Comparison of ENCODE assay signal across 8 cellular contexts in genomic region chr9:5630038-5630507, GRCh38. TPM values are rescaled to one million over a fixed set of nuclear protein-coding genes. Genes with fewer than 3 reads are reported as not detected.
DNase-seq lines count a peak whose midpoint lies in the region; ATAC-seq lines count a peak whose summit lies in the region.

No MANE protein-coding gene starts in this region.

- peaks cover 9% of the 10 kb centered on the region for H4K20me1 ChIP-seq in Karpas-422 (ENCODE audit: insufficient read depth, low read depth, low read length)

- H2AFZ ChIP-seq in Karpas-422 (ENCODE audit: low read length): no peak overlapping the region

- peaks cover 66% of the 10 kb centered on the region for H3K4me1 ChIP-seq in Karpas-422 (ENCODE audit: low read length)
- H3K4me1 ChIP-seq in rectal smooth muscle tissue (ENCODE audit: control insufficient read depth, insufficient read depth, low read length): peaks cover 7% of the 10 kb centered on the region

- DNase-seq in Daoy (ENCODE audit: low read depth) (peak; percentile 46), Karpas-422 (peak; percentile 67), germinal center (ENCODE audit: low spot score) (peak; percentile 14)
- no peak for DNase-seq in activated CD8-positive, alpha-beta T cell treated with anti-CD3 and anti-CD28 coated beads, Interleukin-2, amount 10 ng/mL, durations not matched to agents 7 days and 5 days

- H3K27ac Mint-ChIP-seq in activated CD8-positive, alpha-beta T cell treated with anti-CD3 and anti-CD28 coated beads, Interleukin-2, amount 10 ng/mL, durations not matched to agents 7 days and 5 days: peak overlapping the region; percentile 96

- no peaks in the 10 kb centered on the region for H3K27me3 Mint-ChIP-seq in activated CD8-positive, alpha-beta T cell treated with anti-CD3 and anti-CD28 coated beads, Interleukin-2, amount 10 ng/mL, durations not matched to agents 7 days and 5 days (ENCODE audit: low read depth)

- H3K36me3 ChIP-seq in Karpas-422 (ENCODE audit: insufficient read depth, low read length): peaks cover 21% of the 10 kb centered on the region
- no peaks in the 10 kb centered on the region for H3K36me3 ChIP-seq in rectal smooth muscle tissue (ENCODE audit: control insufficient read depth, insufficient read depth, low read length)

- H3K79me2 ChIP-seq in Karpas-422 (ENCODE audit: low read length): peaks cover 94% of the 10 kb centered on the region

- POLR2A ChIA-PET in activated CD8-positive, alpha-beta T cell treated with anti-CD3 and anti-CD28 coated beads, Interleukin-2, amount 10 ng/mL, durations not matched to agents 7 days and 5 days (lab: Charles Lee): no interaction called here

- H3K27ac ChIP-seq in Karpas-422 (ENCODE audit: low read length): peak overlapping the region; percentile 99
- peak overlapping the region; percentile 97 for H3K27ac ChIP-seq in rectal smooth muscle tissue (ENCODE audit: low read depth, low read length)

- CTCF ChIA-PET in activated CD8-positive, alpha-beta T cell treated with anti-CD3 and anti-CD28 coated beads, Interleukin-2, amount 10 ng/mL, durations not matched to agents 7 days and 5 days (lab: Charles Lee): no interaction called here

- H3K9me2 ChIP-seq in Karpas-422 (replicated peaks; ENCODE audit: insufficient read depth, low read length): no peaks in the 10 kb centered on the region

- H3K9me3 ChIP-seq in Karpas-422 (ENCODE audit: low read length): peaks cover 12% of the 10 kb centered on the region

- peak overlapping the region; percentile 99 for H3K9ac ChIP-seq in Karpas-422 (ENCODE audit: low read length)
- H3K9ac ChIP-seq in rectal smooth muscle tissue (ENCODE audit: low read length): peak overlapping the region; percentile 2

- no peaks in the 10 kb centered on the region for H3K9me3 Mint-ChIP-seq in activated CD8-positive, alpha-beta T cell treated with anti-CD3 and anti-CD28 coated beads, Interleukin-2, amount 10 ng/mL, durations not matched to agents 7 days and 5 days (ENCODE audit: insufficient read depth)

- peaks cover 42% of the 10 kb centered on the region for H3K4me1 Mint-ChIP-seq in activated CD8-positive, alpha-beta T cell treated with anti-CD3 and anti-CD28 coated beads, Interleukin-2, amount 10 ng/mL, durations not matched to agents 7 days and 5 days (ENCODE audit: low read depth)

- peaks cover 20% of the 10 kb centered on the region for H3K36me3 Mint-ChIP-seq in activated CD8-positive, alpha-beta T cell treated with anti-CD3 and anti-CD28 coated beads, Interleukin-2, amount 10 ng/mL, durations not matched to agents 7 days and 5 days (ENCODE audit: low read depth)

- ATAC-seq in activated CD8-positive, alpha-beta T cell treated with anti-CD3 and anti-CD28 coated beads, Interleukin-2, amount 10 ng/mL, durations not matched to agents 7 days and 5 days: no peak
- ATAC-seq in GM21526 (IDR thresholded peaks at IDR 0.05; ENCODE audit: low FRiP score, unreplicated experiment) (no peak), HG02870 (IDR thresholded peaks at IDR 0.05; ENCODE audit: unreplicated experiment) (no peak), GM18861 (IDR thresholded peaks at IDR 0.05; ENCODE audit: unreplicated experiment) (no peak)

- peak overlapping the region; percentile 79 for H3K4me2 ChIP-seq in Karpas-422 (ENCODE audit: low read depth, low read length, poor library complexity, severe bottlenecking)

- H3K4me3 ChIP-seq in Karpas-422 (ENCODE audit: low read length) (peak overlapping the region; percentile 87), rectal smooth muscle tissue (ENCODE audit: low read length) (peak overlapping the region; percentile 92)

- peak overlapping the region; percentile 100 for H3K4me3 Mint-ChIP-seq in activated CD8-positive, alpha-beta T cell treated with anti-CD3 and anti-CD28 coated beads, Interleukin-2, amount 10 ng/mL, durations not matched to agents 7 days and 5 days

- H3K27me3 ChIP-seq in Karpas-422 (ENCODE audit: low read length) (no peaks in the 10 kb centered on the region), rectal smooth muscle tissue (ENCODE audit: control insufficient read depth, insufficient read depth, low read length) (no peaks in the 10 kb centered on the region)

RNA-seq across cellular contexts. Expression of gene RIC1, which starts 1.2 kb away (rescaled TPM):
- 13.2 and 15.8 TPM in 2 replicates for total RNA-seq in Daoy (2014; rRNA removed; shearing (Covaris generic))
- total RNA-seq in Karpas-422 (2014; rRNA removed; shearing (Covaris generic); ENCODE audit: low replicate concordance): 85.4 and 86.8 TPM in 2 replicates
- total RNA-seq in activated CD8-positive, alpha-beta T cell treated with anti-CD3 and anti-CD28 coated beads, Interleukin-2, amount 10 ng/mL, durations not matched to agents 7 days and 5 days: 10 to 100 TPM; 16.7 to 17.8 TPM
